Comparison of ENCODE assay signal across 8 cellular contexts in the genomic region with DNA sequence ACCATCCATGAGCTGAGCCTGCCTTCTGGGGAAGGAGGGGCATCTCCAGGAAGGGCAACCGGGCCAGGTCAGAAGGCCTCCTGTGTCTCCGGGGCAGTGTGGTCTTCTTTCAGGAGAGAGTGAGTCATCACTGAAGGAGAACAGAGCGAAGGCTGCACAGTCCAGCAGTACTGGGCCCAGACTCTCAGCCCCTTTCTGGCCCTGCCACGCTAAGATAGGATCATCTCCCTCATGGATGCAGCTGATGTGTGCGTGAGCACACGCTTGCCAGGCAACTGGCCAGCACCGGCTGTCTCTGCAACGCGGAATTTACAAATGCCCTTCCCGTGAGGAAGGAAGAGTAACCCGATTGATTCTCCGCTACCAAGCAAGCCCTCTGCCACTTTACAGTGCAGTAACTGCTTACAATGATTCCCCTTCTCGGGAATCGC.
DNase-seq lines count a peak whose midpoint lies in the region; ATAC-seq and TF ChIP-seq lines count a peak whose summit lies in the region.

No MANE protein-coding gene starts in this region.

- H3K36me3 Mint-ChIP-seq in activated T-helper 17 cell treated with anti-CD3 and anti-CD28 coated beads, Interleukin-2, amount 50 U/mL, for 72 hours (ENCODE audit: low read depth): no peaks in the 10 kb centered on the region

- H3K36me3 ChIP-seq in cardiac muscle cell (no peaks in the 10 kb centered on the region), osteoblast (ENCODE audit: insufficient read depth, low read length) (no peaks in the 10 kb centered on the region)

- H3K9me3 Mint-ChIP-seq in activated T-helper 17 cell treated with anti-CD3 and anti-CD28 coated beads, Interleukin-2, amount 50 U/mL, for 72 hours: no peaks in the 10 kb centered on the region

- H3K79me2 ChIP-seq in osteoblast (ENCODE audit: insufficient read depth, low read length): no peaks in the 10 kb centered on the region

- peak overlapping the region; percentile 29 for H3K4me3 Mint-ChIP-seq in activated T-helper 17 cell treated with anti-CD3 and anti-CD28 coated beads, Interleukin-2, amount 50 U/mL, for 72 hours

- H3K27me3 ChIP-seq in cardiac muscle cell (no peaks in the 10 kb centered on the region), osteoblast (ENCODE audit: insufficient read depth, low read length) (no peaks in the 10 kb centered on the region)

- H3K27ac ChIP-seq in cardiac muscle cell (no peak overlapping the region), osteoblast (ENCODE audit: low read depth, low read length) (peak overlapping the region; percentile 69)

- ATAC-seq in GM21529 (IDR thresholded peaks at IDR 0.05; ENCODE audit: unreplicated experiment): peak; percentile 31
- peak; percentile 18 for ATAC-seq in activated T-helper 17 cell treated with anti-CD3 and anti-CD28 coated beads, Interleukin-2, amount 50 U/mL, for 72 hours (replicated peaks)

- no peaks in the 10 kb centered on the region for H4K20me1 ChIP-seq in osteoblast (ENCODE audit: insufficient read depth, low read length)

- H3K4me1 ChIP-seq in cardiac muscle cell (ENCODE audit: low read depth): no peaks in the 10 kb centered on the region
- H3K4me1 ChIP-seq in osteoblast (ENCODE audit: insufficient read depth, low read length): peaks cover 26% of the 10 kb centered on the region

- H3K4me2 ChIP-seq in osteoblast (ENCODE audit: insufficient read depth, low read length): peak overlapping the region; percentile 92

- H3K4me1 Mint-ChIP-seq in activated T-helper 17 cell treated with anti-CD3 and anti-CD28 coated beads, Interleukin-2, amount 50 U/mL, for 72 hours: no peaks in the 10 kb centered on the region

- H3K9me3 ChIP-seq in cardiac muscle cell (ENCODE audit: low read depth) (no peaks in the 10 kb centered on the region), osteoblast (ENCODE audit: low read depth, low read length) (no peaks in the 10 kb centered on the region)

- H3K4me3 ChIP-seq in cardiac muscle cell (peak overlapping the region; percentile 58), osteoblast (ENCODE audit: insufficient read depth, low read length) (peak overlapping the region; percentile 78)

- H2AFZ ChIP-seq in osteoblast (ENCODE audit: low read length): peak overlapping the region; percentile 86

- no peak for TF ChIP-seq CTCF in cardiac muscle cell (IDR thresholded peaks at IDR 0.05; ENCODE audit: low read depth, low read length)
- no peak for TF ChIP-seq CTCF in osteoblast (IDR thresholded peaks at IDR 0.05; ENCODE audit: extremely low read depth, low read depth, low read length)

- no peak overlapping the region for H3K27ac Mint-ChIP-seq in activated T-helper 17 cell treated with anti-CD3 and anti-CD28 coated beads, Interleukin-2, amount 50 U/mL, for 72 hours

- peaks cover 29% of the 10 kb centered on the region for H3K27me3 Mint-ChIP-seq in activated T-helper 17 cell treated with anti-CD3 and anti-CD28 coated beads, Interleukin-2, amount 50 U/mL, for 72 hours

- peak; percentile 86 for DNase-seq in EH (ENCODE audit: low read depth)
- peak; percentile 47 for DNase-seq in HuH-7 (ENCODE audit: low spot score)
- DNase-seq in cardiac muscle cell (ENCODE audit: low read depth in 1 of 2, low spot score in 1 of 2): peak; percentile 26 to 69
- peak; percentile 95 for DNase-seq in osteoblast (ENCODE audit: insufficient read length, low spot score, missing footprints)
- no peak for DNase-seq in NAMALWA (ENCODE audit: low spot score)
- no peak for DNase-seq in activated CD8-positive, alpha-beta memory T cell treated with anti-CD3 and anti-CD28 coated beads for 24 hours

Comparison
In these comparisons a context has a peak if more than half of its experiments do, and no peak if none do; other contexts are left out.
1. DNase-seq: peak in EH (single experiment), HuH-7 (single experiment), cardiac muscle cell (2 of 2) and osteoblast (single experiment); none in NAMALWA (single experiment) and activated CD8-positive, alpha-beta memory T cell treated with anti-CD3 and anti-CD28 coated beads for 24 hours (single experiment).